Comparison of ENCODE assay signal across 8 cellular contexts in the genomic region with DNA sequence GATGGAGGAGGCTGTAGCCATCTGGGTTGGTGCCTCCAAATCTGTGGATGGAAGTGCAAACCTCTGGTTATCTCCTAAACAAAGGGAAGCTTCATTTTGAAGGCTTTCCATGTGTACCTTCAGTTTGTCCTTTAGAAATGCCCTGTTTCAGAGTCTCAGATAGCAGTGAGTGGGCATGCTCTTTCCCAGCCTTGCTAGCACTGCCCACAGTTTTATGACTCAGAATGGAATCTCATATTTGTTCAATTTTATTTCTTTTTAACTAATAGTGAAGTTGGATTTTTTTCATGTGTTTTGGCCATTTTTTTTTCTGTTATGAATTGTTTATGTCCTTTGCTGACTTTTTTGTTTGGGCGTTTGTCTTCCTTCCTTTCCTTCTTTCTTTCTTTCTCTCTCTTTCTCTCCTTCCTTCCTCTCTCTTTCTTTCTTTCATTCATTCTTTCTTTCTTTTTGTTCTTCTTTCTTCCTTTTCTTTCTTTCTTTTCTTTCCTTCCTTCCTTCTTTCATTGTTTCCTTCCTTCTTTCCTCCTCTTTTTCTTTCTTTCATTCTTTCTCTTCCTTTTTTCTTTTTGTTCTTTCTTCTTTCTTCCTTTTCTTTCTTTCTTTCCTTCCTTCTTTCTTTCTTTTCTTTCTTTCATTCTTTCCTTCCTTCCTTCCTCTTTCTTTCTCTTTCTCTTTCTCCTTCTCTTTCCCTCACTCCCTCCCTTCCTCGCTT. TPM values are rescaled to one million over a fixed set of nuclear protein-coding genes. Genes with fewer than 3 reads are reported as not detected.
DNase-seq lines count a peak whose midpoint lies in the region; ATAC-seq lines count a peak whose summit lies in the region.
"Had no signal": no experiment of that assay in that cellular context is flagged by ENCODE, and none has a peak within 500 bp of the region (broad histone marks: within the 10 kb centered on the region; RNA-seq: fewer than 3 reads in every experiment).

No MANE protein-coding gene starts in this region.

- no peak overlapping the region for H3K27ac ChIP-seq in naive thymus-derived CD4-positive, alpha-beta T cell (ENCODE audit: low read depth, low read length)

- no peaks in the 10 kb centered on the region for H3K9me3 Mint-ChIP-seq in activated T-helper 2 cell treated with anti-CD3 and anti-CD28 coated beads, Interferon-gamma antibody, Interleukin-2, Interleukin-4, amounts not matched to agents 10 μg/mL and 5 μg/mL and 100 μg/mL, durations not matched to agents 14 hours and 24 hours and 36 hours
- H3K9me3 Mint-ChIP-seq in naive thymus-derived CD4-positive, alpha-beta T cell: peaks cover 0 to 2% (median 0%) of the 10 kb centered on the region in 11 donors

- H3K4me1 Mint-ChIP-seq in activated T-helper 2 cell treated with anti-CD3 and anti-CD28 coated beads, Interferon-gamma antibody, Interleukin-2, Interleukin-4, amounts not matched to agents 10 μg/mL and 5 μg/mL and 100 μg/mL, durations not matched to agents 14 hours and 24 hours and 36 hours (ENCODE audit: low read depth): peaks cover 47% of the 10 kb centered on the region
- peaks cover 43 to 67% (median 48%) of the 10 kb centered on the region in 7 donors for H3K4me1 Mint-ChIP-seq in naive thymus-derived CD4-positive, alpha-beta T cell

- intact Hi-C loops in activated T-helper 2 cell treated with anti-CD3 and anti-CD28 coated beads, Interferon-gamma antibody, Interleukin-2, Interleukin-4, amounts not matched to agents 10 μg/mL and 5 μg/mL and 100 μg/mL, durations not matched to agents 14 hours and 24 hours and 36 hours (cut with micrococcal nuclease): loop anchor here (5.0 kb wide), 1 partner anchor 95 kb away; a partner anchor contains a TSS
- intact Hi-C loops in naive thymus-derived CD4-positive, alpha-beta T cell (cut with micrococcal nuclease): loop anchor here in 1 of 2 donors (10.0 kb wide), 1 partner anchor 88 kb away; no protein-coding TSS in a partner anchor
- intact Hi-C loops in left colon (cut with DNase I, micrococcal nuclease): no loop called here
- intact Hi-C loops in left ventricle myocardium superior (cut with micrococcal nuclease): no loop called here

- peak; percentile 7 for ATAC-seq in HG03135 (IDR thresholded peaks at IDR 0.05; ENCODE audit: unreplicated experiment)
- no peak for ATAC-seq in naive thymus-derived CD4-positive, alpha-beta T cell
- no peak for ATAC-seq in left colon
- no peak for ATAC-seq in left ventricle myocardium superior

- POLR2A ChIA-PET in naive thymus-derived CD4-positive, alpha-beta T cell (lab: Charles Lee): no interaction called here

- peaks cover 34 to 47% of the 10 kb centered on the region in 2 donors for H3K4me1 ChIP-seq in naive thymus-derived CD4-positive, alpha-beta T cell (ENCODE audit: control insufficient read depth in 2 of 2, insufficient read depth in 2 of 2, low read length in 2 of 2)

- H3K4me3 Mint-ChIP-seq in activated T-helper 2 cell treated with anti-CD3 and anti-CD28 coated beads, Interferon-gamma antibody, Interleukin-2, Interleukin-4, amounts not matched to agents 10 μg/mL and 5 μg/mL and 100 μg/mL, durations not matched to agents 14 hours and 24 hours and 36 hours (ENCODE audit: low read depth): peak overlapping the region; percentile 4
- peak overlapping the region in 9 of 10 donors; percentile 4 to 61 (median 38) for H3K4me3 Mint-ChIP-seq in naive thymus-derived CD4-positive, alpha-beta T cell

- no peaks in the 10 kb centered on the region for H3K9me3 ChIP-seq in naive thymus-derived CD4-positive, alpha-beta T cell (ENCODE audit: control insufficient read depth in 2 of 3, low read length in 3 of 3)

- H3K36me3 ChIP-seq in naive thymus-derived CD4-positive, alpha-beta T cell (ENCODE audit: control insufficient read depth in 2 of 3, insufficient read depth in 3 of 3, low read length in 3 of 3): no peaks in the 10 kb centered on the region

- CTCF ChIA-PET in naive thymus-derived CD4-positive, alpha-beta T cell (lab: Charles Lee): no interaction called here

- DNase-seq in ELR (ENCODE audit: low read depth) (peak; percentile 46), NCI-H2171 treated with DMSO at 0.1 percent for 48 hours (lab: John Stamatoyannopoulos, UW) (no peak), left colon (no peak), left ventricle myocardium superior (no peak)
- no peak for DNase-seq in activated T-helper 2 cell treated with anti-CD3 and anti-CD28 coated beads, Interferon-gamma antibody, Interleukin-2, Interleukin-4, amounts not matched to agents 10 μg/mL and 5 μg/mL and 100 μg/mL, durations not matched to agents 14 hours and 24 hours and 36 hours (ENCODE audit: low spot score)
- DNase-seq in naive thymus-derived CD4-positive, alpha-beta T cell: no peak
- DNase-seq: NCI-H446 had no signal

- H3K27me3 Mint-ChIP-seq in activated T-helper 2 cell treated with anti-CD3 and anti-CD28 coated beads, Interferon-gamma antibody, Interleukin-2, Interleukin-4, amounts not matched to agents 10 μg/mL and 5 μg/mL and 100 μg/mL, durations not matched to agents 14 hours and 24 hours and 36 hours (ENCODE audit: low read depth): peaks cover 4% of the 10 kb centered on the region
- peaks cover 0 to 1% (median 0%) of the 10 kb centered on the region in 5 donors for H3K27me3 Mint-ChIP-seq in naive thymus-derived CD4-positive, alpha-beta T cell

- H3K27me3 ChIP-seq in naive thymus-derived CD4-positive, alpha-beta T cell (ENCODE audit: control insufficient read depth in 2 of 2, insufficient read depth in 2 of 2, low read length in 2 of 2): no peaks in the 10 kb centered on the region

- peak overlapping the region; percentile 93 for H3K27ac Mint-ChIP-seq in activated T-helper 2 cell treated with anti-CD3 and anti-CD28 coated beads, Interferon-gamma antibody, Interleukin-2, Interleukin-4, amounts not matched to agents 10 μg/mL and 5 μg/mL and 100 μg/mL, durations not matched to agents 14 hours and 24 hours and 36 hours
- peak overlapping the region; percentile 14 to 83 (median 54) for H3K27ac Mint-ChIP-seq in naive thymus-derived CD4-positive, alpha-beta T cell

- H3K36me3 Mint-ChIP-seq in activated T-helper 2 cell treated with anti-CD3 and anti-CD28 coated beads, Interferon-gamma antibody, Interleukin-2, Interleukin-4, amounts not matched to agents 10 μg/mL and 5 μg/mL and 100 μg/mL, durations not matched to agents 14 hours and 24 hours and 36 hours (ENCODE audit: low read depth): no peaks in the 10 kb centered on the region
- peaks cover 0 to 2% (median 0%) of the 10 kb centered on the region in 5 donors for H3K36me3 Mint-ChIP-seq in naive thymus-derived CD4-positive, alpha-beta T cell

- H3K4me3 ChIP-seq in naive thymus-derived CD4-positive, alpha-beta T cell (ENCODE audit: low read length): no peak overlapping the region

RNA-seq across cellular contexts. Expression of a gene that starts 25.6 kb away (rescaled TPM):
- 67.7 and 69.6 TPM in 2 replicates for total RNA-seq in activated T-helper 2 cell treated with anti-CD3 and anti-CD28 coated beads, Interferon-gamma antibody, Interleukin-2, Interleukin-4, amounts not matched to agents 10 μg/mL and 5 μg/mL and 100 μg/mL, durations not matched to agents 14 hours and 24 hours and 36 hours
- 100 to 1,000 TPM in 2 of 5 experiments, 10 to 100 TPM in 2, 1 to 10 TPM in 1; 8.1 to 198 (median 30.7) TPM for total RNA-seq in naive thymus-derived CD4-positive, alpha-beta T cell
- 10 to 100 TPM; 19.3 to 27.6 TPM for polyA plus RNA-seq in naive thymus-derived CD4-positive, alpha-beta T cell
- 1 to 10 TPM; 2.7 to 4.3 TPM for total RNA-seq in left colon
- total RNA-seq in left ventricle myocardium superior: 3.2 TPM
